17 cellular contexts compared by ENCODE assay signal in genomic region chr7:137942459-137943115, GRCh38. TPM values are rescaled to one million over a fixed set of nuclear protein-coding genes. Genes with fewer than 3 reads are reported as not detected.
DNase-seq lines count a peak whose midpoint lies in the region; ATAC-seq and TF ChIP-seq lines count a peak whose summit lies in the region.
"Had no signal": no experiment of that assay in that cellular context is flagged by ENCODE, and none has a peak within 500 bp of the region (broad histone marks: within the 10 kb centered on the region; RNA-seq: fewer than 3 reads in every experiment).

No MANE protein-coding gene starts in this region.

- POLR2A ChIA-PET in Caco-2 (lab: Charles Lee) (no interaction called here), WTC11 (lab: Charles Lee) (no interaction called here)
- POLR2A ChIA-PET in naive thymus-derived CD8-positive, alpha-beta T cell (lab: Charles Lee), result no interaction called here

- H3K9me3 Mint-ChIP-seq in Caco-2 (ENCODE audit: unreplicated experiment) (no peaks in the 10 kb centered on the region), glutamatergic neuron (ENCODE audit: unreplicated experiment) (peaks cover 6% of the 10 kb centered on the region), WTC11 (no peaks in the 10 kb centered on the region)
- no peaks in the 10 kb centered on the region for H3K9me3 Mint-ChIP-seq in naive thymus-derived CD8-positive, alpha-beta T cell

- ATAC-seq in WTC11 (no peak), HG03571 (IDR thresholded peaks at IDR 0.05; ENCODE audit: unreplicated experiment) (no peak)
- no peak for ATAC-seq in naive thymus-derived CD8-positive, alpha-beta T cell

- H3K27me3 ChIP-seq in Caco-2 (replicated peaks; ENCODE audit: control insufficient read depth, insufficient read depth, low read length) (no peaks in the 10 kb centered on the region), adipocyte (replicated peaks; ENCODE audit: control insufficient read depth, insufficient read depth, low read length) (no peaks in the 10 kb centered on the region)
- H3K27me3 ChIP-seq: BLaER1 treated with 17β-estradiol and CSF1 and Interleukin-3, amounts not matched to agents 10 nM and 100 nM; neural progenitor cell had no signal

- H3K9me3 ChIP-seq in Caco-2, result no peaks in the 10 kb centered on the region
- H3K9me3 ChIP-seq in adipocyte (ENCODE audit: control insufficient read depth, low read length), result no peaks in the 10 kb centered on the region

- no TSS peak for BruUV-seq in Caco-2 (replicated peaks; lab: Mats Ljungman, UMichigan)

- H3K4me1 ChIP-seq in Caco-2, result peaks cover 51% of the 10 kb centered on the region
- peaks cover 45% of the 10 kb centered on the region for H3K4me1 ChIP-seq in adipocyte (ENCODE audit: control insufficient read depth, insufficient read depth, low read length)

- DNase-seq in Caco-2, result no peak
- peak; percentile 62 for DNase-seq in adipocyte (ENCODE audit: low read depth)
- DNase-seq in glutamatergic neuron, result no peak
- peak; percentile 21 for DNase-seq in smooth muscle cell of the brain vasculature (ENCODE audit: low read depth, low spot score)
- no peak for DNase-seq in WTC11 (ENCODE audit: low spot score)
- DNase-seq in naive thymus-derived CD8-positive, alpha-beta T cell, result no peak
- DNase-seq in stimulated activated CD4-positive, alpha-beta T cell treated with anti-CD3 and anti-CD28 coated beads, Interleukin-2, amount 100 ng/mL, for 48 hours, result no peak
- DNase-seq: activated CD4-positive, CD25-positive, alpha-beta regulatory T cell treated with anti-CD3 and anti-CD28 coated beads, Interleukin-2, amount 50 U/mL, for 72 hours; activated T-cell treated with anti-CD3 and anti-CD28 coated beads for 4 hours; KBM-7; NCI-H1417; NCI-H510A; stimulated activated CD4-positive, alpha-beta T cell treated with anti-CD3 and anti-CD28 coated beads, Interleukin-12 subunit alpha, Interleukin-12 subunit beta, amount 100 ng/mL, for 4 hours; SW 1271 had no signal

- TF ChIP-seq CTCF in Caco-2 (IDR thresholded peaks at IDR 0.05; ENCODE audit: insufficient read depth in 1 of 2, low read depth in 1 of 2, low read length in 1 of 2, severe bottlenecking in 1 of 2, unreplicated experiment in 1 of 2) (no peak), glutamatergic neuron (IDR thresholded peaks at IDR 0.05; ENCODE audit: partially characterized antibody, unreplicated experiment) (no peak), WTC11 (IDR thresholded peaks at IDR 0.05) (no peak)

- H3K4me1 Mint-ChIP-seq in Caco-2 (ENCODE audit: low read depth, unreplicated experiment) (peaks cover 34% of the 10 kb centered on the region), glutamatergic neuron (ENCODE audit: low read depth, unreplicated experiment) (peaks cover 56% of the 10 kb centered on the region), WTC11 (peaks cover 45% of the 10 kb centered on the region)
- H3K4me1 Mint-ChIP-seq in naive thymus-derived CD8-positive, alpha-beta T cell, result peaks cover 0 to 5% (median 1%) of the 10 kb centered on the region in 4 donors

- H3K4me3 Mint-ChIP-seq in Caco-2 (ENCODE audit: unreplicated experiment) (no peak overlapping the region), glutamatergic neuron (ENCODE audit: unreplicated experiment) (no peak overlapping the region), WTC11 (no peak overlapping the region)
- H3K4me3 Mint-ChIP-seq in naive thymus-derived CD8-positive, alpha-beta T cell, result no peak overlapping the region
- H3K4me3 Mint-ChIP-seq: neural progenitor cell had no signal

- H3K36me3 ChIP-seq in Caco-2 (ENCODE audit: control insufficient read depth, insufficient read depth, low read length) (no peaks in the 10 kb centered on the region; the same call in 1 of the 2 replicates), adipocyte (ENCODE audit: control insufficient read depth, insufficient read depth, low read length, severe bottlenecking) (peaks cover 5% of the 10 kb centered on the region)
- H3K36me3 ChIP-seq: neural progenitor cell had no signal

- no peak overlapping the region for H3K9ac ChIP-seq in adipocyte (ENCODE audit: low read length)
- H3K9ac ChIP-seq: BLaER1 treated with 17β-estradiol and CSF1 and Interleukin-3, amounts not matched to agents 10 nM and 100 nM; neural progenitor cell had no signal

- H3K27me3 Mint-ChIP-seq in Caco-2 (ENCODE audit: insufficient read depth, unreplicated experiment), result no peaks in the 10 kb centered on the region
- peaks cover 2% of the 10 kb centered on the region for H3K27me3 Mint-ChIP-seq in glutamatergic neuron (ENCODE audit: unreplicated experiment)
- H3K27me3 Mint-ChIP-seq in WTC11 (ENCODE audit: low read depth), result no peaks in the 10 kb centered on the region
- no peaks in the 10 kb centered on the region for H3K27me3 Mint-ChIP-seq in naive thymus-derived CD8-positive, alpha-beta T cell

- H3K36me3 Mint-ChIP-seq in Caco-2 (ENCODE audit: insufficient read depth, unreplicated experiment), result peaks cover 49% of the 10 kb centered on the region
- no peaks in the 10 kb centered on the region for H3K36me3 Mint-ChIP-seq in glutamatergic neuron (ENCODE audit: unreplicated experiment)
- no peaks in the 10 kb centered on the region for H3K36me3 Mint-ChIP-seq in WTC11
- peaks cover 0 to 2% (median 0%) of the 10 kb centered on the region in 3 donors for H3K36me3 Mint-ChIP-seq in naive thymus-derived CD8-positive, alpha-beta T cell

- H3K27ac Mint-ChIP-seq in Caco-2 (ENCODE audit: unreplicated experiment) (peak overlapping the region; percentile 56), glutamatergic neuron (ENCODE audit: unreplicated experiment) (peak overlapping the region; percentile 54), WTC11 (no peak overlapping the region)
- peak overlapping the region in 2 of 10 donors; percentile 19 to 46 for H3K27ac Mint-ChIP-seq in naive thymus-derived CD8-positive, alpha-beta T cell
- H3K27ac Mint-ChIP-seq: neural progenitor cell had no signal

- intact Hi-C loops in Caco-2 (cut with micrococcal nuclease; ENCODE audit: unreplicated experiment), result no loop called here

- no peak overlapping the region for H3K4me3 ChIP-seq in Caco-2 (ENCODE audit: low read depth, low read length)
- H3K4me3 ChIP-seq in adipocyte (ENCODE audit: low read length), result no peak overlapping the region
- H3K4me3 ChIP-seq: BLaER1 treated with 17β-estradiol and CSF1 and Interleukin-3, amounts not matched to agents 10 nM and 100 nM; neural progenitor cell had no signal

- CTCF ChIA-PET in Caco-2 (lab: Charles Lee) (no interaction called here), WTC11 (lab: Charles Lee) (interaction anchor here (1.0 to 1.5 kb wide), 2 partner anchors 59 to 316 kb away, joined by 3 to 4 read pairs; partner anchors contain the start of gene CREB3L2)

TF ChIP-seq in WTC11, 78 proteins besides CTCF, POLR2A, EP300 and RAD21 (continues in another document):
- TF ChIP-seq ZNF232 (CRISPR knock-in tag; IDR thresholded peaks at IDR 0.05) (no peak), GABPB1 (CRISPR knock-in tag; IDR thresholded peaks at IDR 0.05) (no peak), PRRX2 (CRISPR knock-in tag; IDR thresholded peaks at IDR 0.05) (no peak), ZNF396 (CRISPR knock-in tag; IDR thresholded peaks at IDR 0.05; ENCODE audit: borderline replicate concordance) (no peak), CREB1 (CRISPR knock-in tag; IDR thresholded peaks at IDR 0.05) (no peak), ZNF121 (CRISPR knock-in tag; IDR thresholded peaks at IDR 0.05) (no peak), TP53 (CRISPR knock-in tag; IDR thresholded peaks at IDR 0.05) (no peak)
- TF ChIP-seq, protein P1, sequence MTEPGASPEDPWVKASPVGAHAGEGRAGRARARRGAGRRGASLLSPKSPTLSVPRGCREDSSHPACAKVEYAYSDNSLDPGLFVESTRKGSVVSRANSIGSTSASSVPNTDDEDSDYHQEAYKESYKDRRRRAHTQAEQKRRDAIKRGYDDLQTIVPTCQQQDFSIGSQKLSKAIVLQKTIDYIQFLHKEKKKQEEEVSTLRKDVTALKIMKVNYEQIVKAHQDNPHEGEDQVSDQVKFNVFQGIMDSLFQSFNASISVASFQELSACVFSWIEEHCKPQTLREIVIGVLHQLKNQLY (CRISPR knock-in tag; IDR thresholded peaks at IDR 0.05), result no peak
- TF ChIP-seq, protein P2, sequence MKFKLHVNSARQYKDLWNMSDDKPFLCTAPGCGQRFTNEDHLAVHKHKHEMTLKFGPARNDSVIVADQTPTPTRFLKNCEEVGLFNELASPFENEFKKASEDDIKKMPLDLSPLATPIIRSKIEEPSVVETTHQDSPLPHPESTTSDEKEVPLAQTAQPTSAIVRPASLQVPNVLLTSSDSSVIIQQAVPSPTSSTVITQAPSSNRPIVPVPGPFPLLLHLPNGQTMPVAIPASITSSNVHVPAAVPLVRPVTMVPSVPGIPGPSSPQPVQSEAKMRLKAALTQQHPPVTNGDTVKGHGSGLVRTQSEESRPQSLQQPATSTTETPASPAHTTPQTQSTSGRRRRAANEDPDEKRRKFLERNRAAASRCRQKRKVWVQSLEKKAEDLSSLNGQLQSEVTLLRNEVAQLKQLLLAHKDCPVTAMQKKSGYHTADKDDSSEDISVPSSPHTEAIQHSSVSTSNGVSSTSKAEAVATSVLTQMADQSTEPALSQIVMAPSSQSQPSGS (CRISPR knock-in tag; IDR thresholded peaks at IDR 0.05; ENCODE audit: borderline replicate concordance, low read depth), result no peak
- TF ChIP-seq, protein P3, sequence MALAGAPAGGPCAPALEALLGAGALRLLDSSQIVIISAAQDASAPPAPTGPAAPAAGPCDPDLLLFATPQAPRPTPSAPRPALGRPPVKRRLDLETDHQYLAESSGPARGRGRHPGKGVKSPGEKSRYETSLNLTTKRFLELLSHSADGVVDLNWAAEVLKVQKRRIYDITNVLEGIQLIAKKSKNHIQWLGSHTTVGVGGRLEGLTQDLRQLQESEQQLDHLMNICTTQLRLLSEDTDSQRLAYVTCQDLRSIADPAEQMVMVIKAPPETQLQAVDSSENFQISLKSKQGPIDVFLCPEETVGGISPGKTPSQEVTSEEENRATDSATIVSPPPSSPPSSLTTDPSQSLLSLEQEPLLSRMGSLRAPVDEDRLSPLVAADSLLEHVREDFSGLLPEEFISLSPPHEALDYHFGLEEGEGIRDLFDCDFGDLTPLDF (CRISPR knock-in tag; IDR thresholded peaks at IDR 0.05), result no peak
- TF ChIP-seq, protein P4, sequence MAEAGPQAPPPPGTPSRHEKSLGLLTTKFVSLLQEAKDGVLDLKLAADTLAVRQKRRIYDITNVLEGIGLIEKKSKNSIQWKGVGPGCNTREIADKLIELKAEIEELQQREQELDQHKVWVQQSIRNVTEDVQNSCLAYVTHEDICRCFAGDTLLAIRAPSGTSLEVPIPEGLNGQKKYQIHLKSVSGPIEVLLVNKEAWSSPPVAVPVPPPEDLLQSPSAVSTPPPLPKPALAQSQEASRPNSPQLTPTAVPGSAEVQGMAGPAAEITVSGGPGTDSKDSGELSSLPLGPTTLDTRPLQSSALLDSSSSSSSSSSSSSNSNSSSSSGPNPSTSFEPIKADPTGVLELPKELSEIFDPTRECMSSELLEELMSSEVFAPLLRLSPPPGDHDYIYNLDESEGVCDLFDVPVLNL (CRISPR knock-in tag; IDR thresholded peaks at IDR 0.05; ENCODE audit: borderline replicate concordance, low read depth), result no peak

RNA-seq across cellular contexts. Expression of gene CREB3L2, which starts 59.3 kb away (rescaled TPM):
- total RNA-seq in Caco-2 (2022) (106 and 123 TPM in 2 replicates), glutamatergic neuron (ENCODE audit: unreplicated experiment) (45.4 TPM), WTC11 (2021) (48.1 to 60.6 TPM (median 52.1 TPM) in 3 replicates)
- total RNA-seq in naive thymus-derived CD8-positive, alpha-beta T cell, result 10 to 100 TPM in 1 of 2 experiments, 1 to 10 TPM in 1; 9.1 to 12.8 TPM
- 1 to 10 TPM; 5.2 to 9.0 (median 5.5) TPM for polyA plus RNA-seq in naive thymus-derived CD8-positive, alpha-beta T cell

Comparison
In these comparisons a context has a peak if more than half of its experiments do, and no peak if none do; other contexts are left out.
1. DNase-seq: peak in adipocyte (single experiment) and smooth muscle cell of the brain vasculature (single experiment); none in Caco-2 (0 of 2), glutamatergic neuron (single experiment), WTC11 (single experiment), naive thymus-derived CD8-positive, alpha-beta T cell (0 of 10) and stimulated activated CD4-positive, alpha-beta T cell treated with anti-CD3 and anti-CD28 coated beads, Interleukin-2, amount 100 ng/mL, for 48 hours (0 of 2).